Comparison of ENCODE assay signal across 23 cellular contexts in genomic region chr7:123627859-123628258, GRCh38. TPM values are rescaled to one million over a fixed set of nuclear protein-coding genes. Genes with fewer than 3 reads are reported as not detected.
"Had no signal": no experiment of that assay in that cellular context is flagged by ENCODE, and none has a peak within 500 bp of the region (broad histone marks: within the 10 kb centered on the region; RNA-seq: fewer than 3 reads in every experiment).

No MANE protein-coding gene starts in this region.

- H3K4me1 Mint-ChIP-seq: activated naive CD4-positive, alpha-beta T cell treated with anti-CD3 and anti-CD28 coated beads, Interleukin-2, amount 10 ng/mL, durations not matched to agents 7 days and 5 days; activated naive CD8-positive, alpha-beta T cell treated with anti-CD3 and anti-CD28 coated beads for 36 hours had no signal

- H3K4me3 ChIP-seq: cardiac muscle cell, SK-N-MC had no signal

- ATAC-seq: activated CD8-positive, alpha-beta T cell treated with anti-CD3 and anti-CD28 coated beads for 36 hours; activated T-cell treated with anti-CD3 and anti-CD28 coated beads, Interleukin-2, amount 50 U/mL, for 72 hours had no signal

- H3K27me3 Mint-ChIP-seq: activated naive CD4-positive, alpha-beta T cell treated with anti-CD3 and anti-CD28 coated beads, Interleukin-2, amount 10 ng/mL, durations not matched to agents 7 days and 5 days had no signal

- H3K9me3 Mint-ChIP-seq: activated CD8-positive, alpha-beta T cell treated with anti-CD3 and anti-CD28 coated beads for 36 hours; activated naive CD4-positive, alpha-beta T cell treated with anti-CD3 and anti-CD28 coated beads, Interleukin-2, amount 10 ng/mL, durations not matched to agents 7 days and 5 days; activated naive CD8-positive, alpha-beta T cell treated with anti-CD3 and anti-CD28 coated beads for 36 hours; activated T-cell treated with anti-CD3 and anti-CD28 coated beads, Interleukin-2, amount 50 U/mL, for 72 hours; activated T-helper 2 cell treated with anti-CD3 and anti-CD28 coated beads, Interferon-gamma antibody, Interleukin-2, Interleukin-4, amounts not matched to agents 10 μg/mL and 5 μg/mL and 100 μg/mL, durations not matched to agents 14 hours and 24 hours and 36 hours had no signal

- H3K27ac ChIP-seq: brain microvascular endothelial cell, cardiac muscle cell, SK-N-MC, VCaP had no signal

- H3K36me3 ChIP-seq: brain microvascular endothelial cell, cardiac muscle cell had no signal

- DNase-seq: activated CD4-positive, alpha-beta T cell treated with anti-CD3 and anti-CD28 coated beads, Interleukin-2, amount 50 U/mL, for 1 hour; activated CD4-positive, CD25-positive, alpha-beta regulatory T cell; activated CD8-positive, alpha-beta memory T cell treated with anti-CD3 and anti-CD28 coated beads, Interleukin-2, amount 50 U/mL, for 4 hours; activated CD8-positive, alpha-beta T cell treated with anti-CD3 and anti-CD28 coated beads for 36 hours; activated gamma-delta T cell treated with Interleukin-2 at 50 U/mL for 16 hours; activated naive CD4-positive, alpha-beta T cell treated with anti-CD3 and anti-CD28 coated beads, Interleukin-2, amount 10 ng/mL, durations not matched to agents 7 days and 5 days; activated naive CD8-positive, alpha-beta T cell treated with anti-CD3 and anti-CD28 coated beads for 36 hours; activated T-cell treated with anti-CD3 and anti-CD28 coated beads, Interleukin-2, amount 50 U/mL, for 72 hours; brain microvascular endothelial cell; Kasumi-1; KBM-7; NCI-H1048; NCI-H1930; NCI-H446; NCI-H524; T-helper 1 cell had no signal

- H3K27me3 ChIP-seq: brain microvascular endothelial cell, cardiac muscle cell had no signal

- H3K27ac Mint-ChIP-seq: activated CD8-positive, alpha-beta T cell treated with anti-CD3 and anti-CD28 coated beads for 36 hours; activated naive CD4-positive, alpha-beta T cell treated with anti-CD3 and anti-CD28 coated beads, Interleukin-2, amount 10 ng/mL, durations not matched to agents 7 days and 5 days; activated naive CD8-positive, alpha-beta T cell treated with anti-CD3 and anti-CD28 coated beads for 36 hours; activated T-cell treated with anti-CD3 and anti-CD28 coated beads, Interleukin-2, amount 50 U/mL, for 72 hours; activated T-helper 2 cell treated with anti-CD3 and anti-CD28 coated beads, Interferon-gamma antibody, Interleukin-2, Interleukin-4, amounts not matched to agents 10 μg/mL and 5 μg/mL and 100 μg/mL, durations not matched to agents 14 hours and 24 hours and 36 hours had no signal

- H3K4me3 Mint-ChIP-seq: activated CD8-positive, alpha-beta T cell treated with anti-CD3 and anti-CD28 coated beads for 36 hours; activated naive CD4-positive, alpha-beta T cell treated with anti-CD3 and anti-CD28 coated beads, Interleukin-2, amount 10 ng/mL, durations not matched to agents 7 days and 5 days; activated naive CD8-positive, alpha-beta T cell treated with anti-CD3 and anti-CD28 coated beads for 36 hours; activated T-cell treated with anti-CD3 and anti-CD28 coated beads, Interleukin-2, amount 50 U/mL, for 72 hours had no signal

- H3K36me3 Mint-ChIP-seq: activated naive CD4-positive, alpha-beta T cell treated with anti-CD3 and anti-CD28 coated beads, Interleukin-2, amount 10 ng/mL, durations not matched to agents 7 days and 5 days; activated naive CD8-positive, alpha-beta T cell treated with anti-CD3 and anti-CD28 coated beads for 36 hours had no signal

RNA-seq across cellular contexts. Expression of gene ASB15, which starts 26.2 kb away (rescaled TPM):
- total RNA-seq: activated CD8-positive, alpha-beta T cell treated with anti-CD3 and anti-CD28 coated beads for 36 hours; activated naive CD8-positive, alpha-beta T cell treated with anti-CD3 and anti-CD28 coated beads for 36 hours; activated T-cell treated with anti-CD3 and anti-CD28 coated beads, Interleukin-2, amount 50 U/mL, for 72 hours; activated T-helper 2 cell treated with anti-CD3 and anti-CD28 coated beads, Interferon-gamma antibody, Interleukin-2, Interleukin-4, amounts not matched to agents 10 μg/mL and 5 μg/mL and 100 μg/mL, durations not matched to agents 14 hours and 24 hours and 36 hours; cardiac muscle cell; OCI-LY7; T-helper 2 cell treated with Interferon-gamma antibody and Interleukin-4, amounts not matched to agents 100 ng/mL and 5 ng/mL, for 36 hours had no signal

RNA-seq across cellular contexts. Expression of gene LMOD2, which starts 27.8 kb away (rescaled TPM):
- total RNA-seq: activated CD8-positive, alpha-beta T cell treated with anti-CD3 and anti-CD28 coated beads for 36 hours; activated naive CD8-positive, alpha-beta T cell treated with anti-CD3 and anti-CD28 coated beads for 36 hours; activated T-cell treated with anti-CD3 and anti-CD28 coated beads, Interleukin-2, amount 50 U/mL, for 72 hours; activated T-helper 2 cell treated with anti-CD3 and anti-CD28 coated beads, Interferon-gamma antibody, Interleukin-2, Interleukin-4, amounts not matched to agents 10 μg/mL and 5 μg/mL and 100 μg/mL, durations not matched to agents 14 hours and 24 hours and 36 hours; OCI-LY7; RPMI7951; T-helper 2 cell treated with Interferon-gamma antibody and Interleukin-4, amounts not matched to agents 100 ng/mL and 5 ng/mL, for 36 hours had no signal
